In the genomic region with DNA sequence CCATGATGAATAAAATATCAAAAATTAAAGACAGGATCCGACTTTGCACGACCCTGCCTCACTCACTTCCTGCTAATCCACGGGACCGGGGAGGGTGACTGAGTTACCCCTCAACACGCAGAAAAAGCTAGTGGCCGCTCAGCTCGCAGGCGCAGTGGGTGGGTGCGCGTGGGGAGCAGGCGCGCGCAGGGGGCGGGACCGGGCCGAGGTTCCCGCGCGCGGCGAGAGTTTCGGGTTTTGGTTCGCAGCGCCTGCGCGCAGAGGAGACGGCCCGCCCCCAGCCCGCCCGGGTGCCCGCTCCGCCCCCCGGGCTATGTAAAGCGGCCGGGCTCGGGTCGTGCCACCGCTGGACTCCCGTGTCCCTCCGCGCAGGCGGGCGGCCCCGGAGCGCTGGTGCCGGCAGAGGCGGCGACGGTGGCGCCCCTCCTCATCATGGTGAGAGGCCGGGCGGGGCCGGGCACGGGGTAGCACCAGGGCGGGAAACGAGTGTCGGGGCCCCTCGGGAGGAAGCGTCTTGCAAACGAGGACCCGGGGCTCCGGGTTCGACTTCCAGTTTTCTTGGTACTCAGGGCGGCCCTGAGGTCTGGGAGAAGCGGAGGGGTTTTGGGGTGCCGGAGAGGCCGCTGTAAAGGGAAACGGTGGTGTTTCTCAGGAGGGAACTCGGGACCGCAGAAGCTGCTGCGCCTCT, we compare ENCODE assay signal across 8 cellular contexts. TPM values are rescaled to one million over a fixed set of nuclear protein-coding genes. Genes with fewer than 3 reads are reported as not detected.
DNase-seq lines count a peak whose midpoint lies in the region; ATAC-seq and TF ChIP-seq lines count a peak whose summit lies in the region.

Gene CNP (plus strand): TSS at position 343 of the 688 bp plus-strand sequence. CDS start 90 bp downstream, at position 433.

- peaks cover 0 to 15% of the 10 kb centered on the region in 2 donors for H3K36me3 Mint-ChIP-seq in CD4-positive, alpha-beta memory T cell

- H3K27me3 Mint-ChIP-seq in CD4-positive, alpha-beta memory T cell: no peaks in the 10 kb centered on the region

- no peaks in the 10 kb centered on the region for H3K9me3 ChIP-seq in CD4-positive, alpha-beta memory T cell (ENCODE audit: control insufficient read depth in 1 of 2, low read length in 2 of 2)
- no peaks in the 10 kb centered on the region for H3K9me3 ChIP-seq in OCI-LY3 (ENCODE audit: insufficient read depth, low read length)
- H3K9me3 ChIP-seq in mononuclear cell (ENCODE audit: low read depth, low read length): no peaks in the 10 kb centered on the region

- ATAC-seq in GM21367 (IDR thresholded peaks at IDR 0.05; ENCODE audit: unreplicated experiment): peak; percentile 33

- POLR2A ChIA-PET in CD4-positive, alpha-beta memory T cell (lab: Charles Lee; ENCODE audit: partially characterized antibody): interaction anchor here (0.5 to 3.8 kb wide), 29 partner anchors 9 to 1394 kb away, joined by 3 to 70 read pairs (median 5); partner anchors contain the start of genes ACLY, C17orf113, DHX58 and DNAJC7

- H4K20me1 ChIP-seq in OCI-LY3 (ENCODE audit: insufficient read depth, low read length): peaks cover 25% of the 10 kb centered on the region

- H2AFZ ChIP-seq in OCI-LY3 (ENCODE audit: low read depth, low read length): peak within 1 kb of the TSS; percentile 61

- CTCF ChIA-PET in CD4-positive, alpha-beta memory T cell (lab: Charles Lee; ENCODE audit: partially characterized antibody): interaction anchor here (0.8 to 5.0 kb wide), 9 partner anchors 30 to 155 kb away, joined by 3 to 45 read pairs (median 10); partner anchors contain the start of genes DHX58, DNAJC7, NKIRAS2 and P3H4

- H3K27me3 ChIP-seq in CD4-positive, alpha-beta memory T cell (ENCODE audit: insufficient read depth, low read length): no peaks in the 10 kb centered on the region
- H3K27me3 ChIP-seq in OCI-LY3 (ENCODE audit: low read depth, low read length) (0 out of 2 replicates have a peak, but pooled peaks cover 3% of the 10 kb centered on the region), mononuclear cell (ENCODE audit: insufficient read depth, low read length) (no peaks in the 10 kb centered on the region)

- no peak for TF ChIP-seq CTCF in OCI-LY3 (IDR thresholded peaks at IDR 0.05; ENCODE audit: low read depth, low read length)

- peaks cover 43% of the 10 kb centered on the region for H3K4me1 ChIP-seq in CD4-positive, alpha-beta memory T cell (ENCODE audit: insufficient read depth, low read length)
- H3K4me1 ChIP-seq in OCI-LY3 (ENCODE audit: low read length): peaks cover 28% of the 10 kb centered on the region
- peaks cover 34% of the 10 kb centered on the region for H3K4me1 ChIP-seq in mononuclear cell (ENCODE audit: insufficient read depth, low read length)

- peak within 1 kb of the TSS; percentile 83 for H3K27ac ChIP-seq in CD4-positive, alpha-beta memory T cell (ENCODE audit: low read depth, low read length)
- H3K27ac ChIP-seq in OCI-LY3 (ENCODE audit: low read length): peak within 1 kb of the TSS; percentile 77

- H3K9ac ChIP-seq in OCI-LY3 (ENCODE audit: low read length): peak within 1 kb of the TSS; percentile 91

- intact Hi-C loops in CD4-positive, alpha-beta memory T cell (cut with micrococcal nuclease): loop anchor here (1.0 kb wide), 5 partner anchors 36 to 189 kb away; partner anchors contain the start of genes DNAJC7, KLHL11 and ODAD4

- H3K79me2 ChIP-seq in OCI-LY3 (ENCODE audit: low read length): peaks cover 50% of the 10 kb centered on the region

- no peaks in the 10 kb centered on the region for H3K9me3 Mint-ChIP-seq in CD4-positive, alpha-beta memory T cell

- peak within 1 kb of the TSS; percentile 83 to 93 (median 87) for H3K4me3 Mint-ChIP-seq in CD4-positive, alpha-beta memory T cell

- peaks cover 20 to 42% (median 31%) of the 10 kb centered on the region in 4 donors for H3K4me1 Mint-ChIP-seq in CD4-positive, alpha-beta memory T cell

- peak within 1 kb of the TSS; percentile 68 to 69 for H3K4me3 ChIP-seq in CD4-positive, alpha-beta memory T cell (ENCODE audit: low read length in 2 of 2)
- H3K4me3 ChIP-seq in OCI-LY3 (ENCODE audit: low read length) (peak within 1 kb of the TSS; percentile 96), mononuclear cell (ENCODE audit: low read length) (peak within 1 kb of the TSS; percentile 80)

- H3K27ac Mint-ChIP-seq in CD4-positive, alpha-beta memory T cell: peak within 1 kb of the TSS; percentile 87 to 98 (median 91)

- H3K4me2 ChIP-seq in OCI-LY3 (ENCODE audit: low read length): peak within 1 kb of the TSS; percentile 90

- peaks cover 6% of the 10 kb centered on the region for H3K36me3 ChIP-seq in CD4-positive, alpha-beta memory T cell (ENCODE audit: insufficient read depth, low read length)
- H3K36me3 ChIP-seq in OCI-LY3 (replicated peaks; ENCODE audit: low read depth, low read length): peaks cover 30% of the 10 kb centered on the region

- peak; percentile 87 to 90 (median 89) for DNase-seq in CD4-positive, alpha-beta memory T cell
- peak; percentile 92 for DNase-seq in HuH-7 (ENCODE audit: low spot score)
- peak; percentile 97 for DNase-seq in activated CD8-positive, alpha-beta memory T cell treated with anti-CD3 and anti-CD28 coated beads, Interleukin-2, amount 50 U/mL, for 48 hours
- DNase-seq in epidermal melanocyte (ENCODE audit: insufficient read length, low spot score): peak; percentile 90
- peak; percentile 87 to 88 for DNase-seq in stimulated activated CD8-positive, alpha-beta memory T cell treated with anti-CD3 and anti-CD28 coated beads, Interleukin-2, amount 100 ng/mL, for 48 hours (ENCODE audit: low read depth in 2 of 2)

RNA-seq across cellular contexts. Expression of gene CNP, which starts in this region (rescaled TPM):
- 10 to 100 TPM; 31.0 to 36.9 TPM for total RNA-seq in CD4-positive, alpha-beta memory T cell
- polyA plus RNA-seq in CD4-positive, alpha-beta memory T cell: 10 to 100 TPM; 23.6 to 35.7 TPM
- total RNA-seq in mononuclear cell: 16.7 TPM

Comparison
In these comparisons a context has a peak if more than half of its experiments do, and no peak if none do; other contexts are left out.
1. Peak in every context shown above with its lines: DNase-seq, ATAC-seq, H3K4me3 ChIP-seq and H3K27ac ChIP-seq.